Comparison of ENCODE assay signal across 8 cellular contexts in the genomic region with DNA sequence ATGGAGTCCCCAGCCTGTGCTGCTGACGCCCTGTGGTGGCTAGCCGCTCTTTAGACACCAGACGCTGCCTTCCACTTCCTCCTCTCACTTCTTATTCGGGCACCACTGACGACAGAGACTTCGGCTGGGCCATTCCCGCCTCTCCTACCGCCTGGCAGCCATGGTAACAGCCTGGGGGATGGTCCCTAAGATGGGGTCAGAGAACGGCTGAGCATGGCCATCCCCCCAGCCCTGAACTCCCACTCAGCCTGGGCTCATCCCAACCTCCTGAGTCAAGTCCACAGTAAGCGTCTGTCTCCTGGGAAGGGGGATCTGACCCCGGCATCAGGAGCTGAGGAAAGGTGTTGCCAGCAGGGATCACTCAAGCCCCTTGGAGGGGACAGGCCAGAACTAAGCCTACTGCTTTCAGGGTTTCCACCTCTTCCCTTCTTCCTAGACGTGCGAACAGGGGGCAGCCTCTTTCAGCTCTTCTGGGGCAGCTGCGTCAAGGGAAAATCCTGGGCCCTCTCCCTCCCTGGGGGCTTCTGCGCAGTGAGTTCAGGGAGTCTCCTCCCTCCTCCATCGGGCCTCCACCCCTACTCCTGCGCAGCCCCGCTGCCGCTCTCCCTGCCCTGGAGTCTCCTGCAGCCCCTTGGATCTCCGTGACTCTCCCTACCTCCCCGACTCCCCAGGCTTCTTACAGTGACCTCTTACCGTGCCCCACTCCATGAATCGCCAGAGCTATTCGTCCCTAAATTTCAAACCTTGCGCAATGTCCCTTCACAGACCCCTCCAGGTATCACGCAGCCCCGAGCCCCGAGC. TPM values are rescaled to one million over a fixed set of nuclear protein-coding genes. Genes with fewer than 3 reads are reported as not detected.
A peak's percentile ranks its signal among the peaks of the same experiment; 100 is the strongest.
DNase-seq lines count a peak whose midpoint lies in the region; ATAC-seq and TF ChIP-seq lines count a peak whose summit lies in the region.

No MANE protein-coding gene starts in this region.

- no peaks in the 10 kb centered on the region for H3K27me3 ChIP-seq in upper lobe of right lung

- no peak for TF ChIP-seq CTCF in GM10248 (IDR thresholded peaks at IDR 0.05; ENCODE audit: control extremely low read depth, extremely low read depth, low read depth, missing control alignments)
- TF ChIP-seq CTCF in cardiac fibroblast (IDR thresholded peaks at IDR 0.05; ENCODE audit: low read depth, low read length) = no peak
- no peak for TF ChIP-seq CTCF in upper lobe of right lung (IDR thresholded peaks at IDR 0.05)

- POLR2A ChIA-PET in GM10248 (lab: Yijun Ruan, JAX) = interaction anchor here (0.9 to 1.2 kb wide), 5 partner anchors 12 to 19 kb away, joined by 3 to 9 read pairs (median 7); no protein-coding TSS in a partner anchor

- H3K36me3 ChIP-seq in upper lobe of right lung = peaks cover 3% of the 10 kb centered on the region

- ATAC-seq in GM21737 (IDR thresholded peaks at IDR 0.05; ENCODE audit: unreplicated experiment) = peak; percentile 61
- ATAC-seq in upper lobe of right lung = peak; percentile 76

- H3K4me3 ChIP-seq in cardiac fibroblast (replicated peaks in 1 of 2; ENCODE audit: low read depth in 2 of 2, low read length in 2 of 2) = peak overlapping the region; percentile 13 to 70
- peak overlapping the region; percentile 71 for H3K4me3 ChIP-seq in upper lobe of right lung

- intact Hi-C loops in upper lobe of right lung (cut with DNase I) = no loop called here

- TF ChIP-seq POLR2A in erythroblast (IDR thresholded peaks at IDR 0.05; ENCODE audit: low read length) = no peak

- peaks cover 31% of the 10 kb centered on the region for H3K4me1 ChIP-seq in upper lobe of right lung

- DNase-seq in GM10248 (ENCODE audit: extremely low spot score) (peak; percentile 80), NCI-H2227 treated with DMSO at 0.1 percent for 48 hours (lab: John Stamatoyannopoulos, UW) (peak; percentile 41), cardiac fibroblast (ENCODE audit: low read depth in 2 of 2) (no peak), medulla oblongata (ENCODE audit: extremely low spot score) (peak; percentile 79), upper lobe of right lung (peak; percentile 87), erythroblast (lab: John Stamatoyannopoulos, UW) (no peak), NCI-H2107 (lab: John Stamatoyannopoulos, UW) (no peak)

- no peaks in the 10 kb centered on the region for H3K9me3 ChIP-seq in upper lobe of right lung

- CTCF ChIA-PET in GM10248 (lab: Yijun Ruan, JAX) = interaction anchor here (0.7 to 32.6 kb wide), 5 partner anchors 13 to 115 kb away, joined by 3 to 870 read pairs (median 6); no protein-coding TSS in a partner anchor

- H3K27ac ChIP-seq in upper lobe of right lung = peak overlapping the region; percentile 24

RNA-seq across cellular contexts. Expression of a gene that starts 0.6 kb away (rescaled TPM):
- 199 TPM for total RNA-seq in upper lobe of right lung

RNA-seq across cellular contexts. Expression of a gene that starts 45.1 kb away (rescaled TPM):
- total RNA-seq in upper lobe of right lung = 67.0 TPM

RNA-seq across cellular contexts. Expression of a gene that starts 54.6 kb away (rescaled TPM):
- total RNA-seq in upper lobe of right lung = 33.5 TPM

Comparison
In these comparisons a context has a peak if more than half of its experiments do, and no peak if none do; other contexts are left out.
1. DNase-seq: peak in GM10248 (single experiment), NCI-H2227 treated with DMSO at 0.1 percent for 48 hours (single experiment), medulla oblongata (single experiment) and upper lobe of right lung (single experiment); none in cardiac fibroblast (0 of 2), erythroblast (0 of 2) and NCI-H2107 (single experiment).